8 cellular contexts compared by ENCODE assay signal in genomic region chr10:104268691-104269645, GRCh38. TPM values are rescaled to one million over a fixed set of nuclear protein-coding genes. Genes with fewer than 3 reads are reported as not detected.
DNase-seq lines count a peak whose midpoint lies in the region; ATAC-seq and TF ChIP-seq lines count a peak whose summit lies in the region.

TSS of gene GSTO2 (plus strand) at chr10:104269184. CDS start at chr10:104274916, 5,732 bp downstream.

- H3K36me3 Mint-ChIP-seq in activated CD4-positive, alpha-beta T cell treated with anti-CD3 and anti-CD28 coated beads for 36 hours (ENCODE audit: low read depth) = peaks cover 47% of the 10 kb centered on the region

- no peaks in the 10 kb centered on the region for H3K27me3 Mint-ChIP-seq in activated CD4-positive, alpha-beta T cell treated with anti-CD3 and anti-CD28 coated beads for 36 hours

- H3K9me3 Mint-ChIP-seq in activated CD4-positive, alpha-beta T cell treated with anti-CD3 and anti-CD28 coated beads for 36 hours (ENCODE audit: low read depth) = no peaks in the 10 kb centered on the region

- peak within 1 kb of the TSS; percentile 83 for H3K4me3 ChIP-seq in AG04449 (ENCODE audit: low read depth, low read length)
- peak within 1 kb of the TSS; percentile 83 for H3K4me3 ChIP-seq in choroid plexus epithelial cell (ENCODE audit: low read depth, low read length)

- peak within 1 kb of the TSS; percentile 77 for H3K4me3 Mint-ChIP-seq in activated CD4-positive, alpha-beta T cell treated with anti-CD3 and anti-CD28 coated beads for 36 hours

- intact Hi-C loops in activated CD4-positive, alpha-beta T cell treated with anti-CD3 and anti-CD28 coated beads for 36 hours (cut with DNase I, micrococcal nuclease) = loop anchor here (1.0 to 5.0 kb wide), 15 partner anchors 14 to 872 kb away; partner anchors contain the start of genes CFAP43 (in 2 of the 2), CFAP58 (in 2 of the 2), ITPRIP (in 2 of the 2) and SLK (in 2 of the 2)

- POLR2A ChIA-PET in AG04449 (lab: Yijun Ruan, JAX) = interaction anchor here (0.8 to 1.9 kb wide), 5 partner anchors 9 to 69 kb away, joined by 3 to 5 read pairs (median 3); partner anchors contain the start of genes GSTO1 and ITPRIP
- POLR2A ChIA-PET in activated CD4-positive, alpha-beta T cell treated with anti-CD3 and anti-CD28 coated beads for 36 hours (lab: Charles Lee) = interaction anchor here (0.6 to 3.2 kb wide), 4 partner anchors 13 to 150 kb away, joined by 3 to 23 read pairs (median 4); partner anchors contain the start of genes CFAP43 and GSTO1

- H3K27ac Mint-ChIP-seq in activated CD4-positive, alpha-beta T cell treated with anti-CD3 and anti-CD28 coated beads for 36 hours = peak within 1 kb of the TSS; percentile 94

- DNase-seq in AG04449 (ENCODE audit: low read depth, low spot score) = peak; percentile 88
- DNase-seq in NCI-H446 (lab: John Stamatoyannopoulos, UW) = peak; percentile 88 to 95
- DNase-seq in activated CD4-positive, alpha-beta T cell treated with anti-CD3 and anti-CD28 coated beads for 36 hours = peak; percentile 99
- DNase-seq in choroid plexus epithelial cell (ENCODE audit: low read depth) = peak; percentile 100
- peak; percentile 98 for DNase-seq in kidney glomerular epithelial cell (lab: John Stamatoyannopoulos, UW)
- peak; percentile 95 to 99 for DNase-seq in stimulated activated CD4-positive, alpha-beta T cell treated with anti-CD3 and anti-CD28 coated beads, Interleukin-15, amount 100 ng/mL, for 48 hours (ENCODE audit: low read depth in 2 of 2)

- CTCF ChIA-PET in AG04449 (lab: Yijun Ruan, JAX) = interaction anchor here (1.0 to 12.9 kb wide), 5 partner anchors 8 to 82 kb away, joined by 3 to 290 read pairs (median 5); partner anchors contain the start of gene CFAP58
- CTCF ChIA-PET in activated CD4-positive, alpha-beta T cell treated with anti-CD3 and anti-CD28 coated beads for 36 hours (lab: Charles Lee) = interaction anchor here (0.6 to 1.6 kb wide), 8 partner anchors 9 to 324 kb away, joined by 3 to 6 read pairs (median 3); partner anchors contain the start of gene CFAP58

- TF ChIP-seq CTCF in AG04449 (IDR thresholded peaks at IDR 0.05; ENCODE audit: insufficient read depth, low read length, missing control alignments) (no peak), choroid plexus epithelial cell (conservative IDR thresholded peaks at IDR 0.05; ENCODE audit: low read depth, low read length) (no peak)

- peak; percentile 99 for ATAC-seq in GM19023 (IDR thresholded peaks at IDR 0.05; ENCODE audit: unreplicated experiment)
- peak; percentile 99 for ATAC-seq in HG03196 (IDR thresholded peaks at IDR 0.05; ENCODE audit: unreplicated experiment)
- peak; percentile 90 for ATAC-seq in activated CD4-positive, alpha-beta T cell treated with anti-CD3 and anti-CD28 coated beads for 36 hours

- H3K4me1 Mint-ChIP-seq in activated CD4-positive, alpha-beta T cell treated with anti-CD3 and anti-CD28 coated beads for 36 hours = peaks cover 42% of the 10 kb centered on the region

RNA-seq across cellular contexts. Expression of gene GSTO2, which starts in this region (rescaled TPM):
- 1 to 10 TPM; 2.1 to 2.8 TPM for total RNA-seq in activated CD4-positive, alpha-beta T cell treated with anti-CD3 and anti-CD28 coated beads for 36 hours

Comparison
In these comparisons a context has a peak if more than half of its experiments do, and no peak if none do; other contexts are left out.
1. Peak in every context shown above with its lines: DNase-seq, ATAC-seq and H3K4me3 ChIP-seq.